In the genomic region with DNA sequence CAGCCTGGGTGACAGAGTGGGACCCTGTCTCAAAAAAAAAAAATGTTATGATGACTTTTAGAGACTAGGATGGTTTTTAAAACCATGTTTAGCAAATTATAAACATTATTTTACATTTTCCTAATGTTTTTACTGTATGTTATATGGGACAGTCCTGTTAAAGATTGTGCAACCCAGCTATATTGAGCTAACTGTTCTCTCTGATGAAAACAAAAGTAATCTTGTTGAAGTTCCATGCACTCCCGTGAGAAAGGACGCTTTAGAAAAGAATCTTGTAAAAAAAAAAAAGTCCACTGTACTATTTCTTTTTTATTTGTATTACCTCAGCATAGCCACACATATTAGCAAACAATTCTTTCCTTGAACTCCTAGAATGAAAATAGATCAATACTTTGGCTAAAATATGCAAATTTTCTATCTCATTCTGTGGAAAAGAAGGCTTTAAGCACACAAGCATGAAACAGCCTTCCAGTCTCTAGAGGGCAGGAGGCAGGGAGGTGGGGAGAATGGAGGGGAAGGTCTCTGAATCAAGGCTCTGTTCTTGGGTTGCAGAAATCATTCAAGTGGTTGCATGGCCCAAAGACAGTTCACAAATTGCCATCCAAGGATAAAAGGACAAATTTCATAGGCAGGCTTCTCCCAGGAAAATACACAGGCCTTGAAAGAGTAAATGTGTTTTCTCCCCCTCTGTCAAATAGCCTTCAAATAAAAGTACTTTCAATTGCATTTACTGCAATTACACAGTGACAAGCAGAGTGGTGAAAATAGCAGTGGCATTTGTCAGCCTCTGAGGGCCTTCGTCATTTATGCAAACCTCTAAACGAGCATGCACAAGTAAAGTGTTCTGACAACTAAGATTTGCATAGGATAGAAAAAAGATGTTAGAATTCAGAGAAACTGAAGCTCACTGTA, we compare ENCODE assay signal across 1 cellular context.
A peak's percentile ranks its signal among the peaks of the same experiment; 100 is the strongest.
TF ChIP-seq lines count a peak whose summit lies in the region.

No MANE protein-coding gene starts in this region.

TF ChIP-seq in IMR-90, 13 proteins besides CTCF, POLR2A, EP300 and RAD21:
- TF ChIP-seq FOS (IDR thresholded peaks at IDR 0.05; ENCODE audit: low read depth, low read length) = no peak
- 0 out of 2 replicates have a peak, but pooled peaks have one; percentile 7 for TF ChIP-seq CEBPB (IDR thresholded peaks at IDR 0.05; ENCODE audit: low read depth, low read length)
